8 cellular contexts compared by ENCODE assay signal in the genomic region with DNA sequence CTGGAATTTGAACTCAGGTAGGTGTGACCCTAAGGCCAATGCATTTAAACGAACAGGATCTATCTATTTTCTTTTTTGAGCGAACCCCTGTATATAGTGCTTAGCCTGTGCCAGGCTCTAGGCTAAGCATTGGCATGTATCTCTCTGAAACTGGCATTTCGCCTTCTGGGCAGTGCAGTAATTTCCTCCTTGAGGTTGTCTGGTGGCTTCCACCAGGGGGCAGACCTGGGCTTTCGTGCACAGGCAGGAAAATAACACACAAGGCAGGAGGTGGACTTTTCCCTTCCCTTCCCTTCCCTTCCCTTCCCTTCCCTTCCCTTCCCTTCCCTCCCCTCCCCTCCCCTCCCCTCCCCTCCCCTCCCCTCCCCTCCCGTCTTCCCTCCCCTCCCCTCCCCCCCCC. TPM values are rescaled to one million over a fixed set of nuclear protein-coding genes. Genes with fewer than 3 reads are reported as not detected.
A peak's percentile ranks its signal among the peaks of the same experiment; 100 is the strongest.
DNase-seq lines count a peak whose midpoint lies in the region; ATAC-seq, FAIRE-seq and TF ChIP-seq lines count a peak whose summit lies in the region.

No MANE protein-coding gene starts in this region.

- no peak overlapping the region for H3K4me2 ChIP-seq in K562 (ENCODE audit: insufficient read depth, low read length)

- POLR2A ChIA-PET in K562 (lab: Yijun Ruan, JAX) = no interaction called here

- ATAC-seq in K562 (peak; percentile 75), GM18867 (IDR thresholded peaks at IDR 0.05; ENCODE audit: unreplicated experiment) (no peak), GM21381 (IDR thresholded peaks at IDR 0.05; ENCODE audit: unreplicated experiment) (no peak)

- no peak overlapping the region for H3K27ac ChIP-seq in K562 (ENCODE audit: extremely low read depth, low read depth, low read length)

- H3K36me3 ChIP-seq in K562 (ENCODE audit: control insufficient read depth, insufficient read depth, low read length) = no peaks in the 10 kb centered on the region

- no peak for TF ChIP-seq POLR2A in K562 (conservative IDR thresholded peaks at IDR 0.05)

- CTCF ChIA-PET in K562 (lab: Yijun Ruan, JAX; ENCODE audit: low intra/inter-chr PET ratio) = interaction anchor here (0.9 to 3.8 kb wide), 3 partner anchors 36 to 236 kb away, joined by 4 to 36 read pairs (median 5); no protein-coding TSS in a partner anchor

- in situ Hi-C loops in K562 (cut with MboI) = loop anchor here (5.0 kb wide), 1 partner anchor 211 kb away; no protein-coding TSS in a partner anchor

- no peaks in the 10 kb centered on the region for H3K9me1 ChIP-seq in K562 (ENCODE audit: control insufficient read depth, insufficient read depth, low read length)

- 6% methylated on average over 4 of the region's 5 CpGs for WGBS in K562 (ENCODE audit: insufficient coverage, low coverage, missing lambda C conversion rate)

- peaks cover 0 to 15% of the 10 kb centered on the region in 2 experiments; a peak in 4 of 5 replicates for H3K4me1 ChIP-seq in K562 (replicated peaks in 1 of 2; ENCODE audit: control insufficient read depth in 2 of 2, insufficient read depth in 2 of 2, low read length in 2 of 2)

- no peaks in the 10 kb centered on the region for H3K27me3 ChIP-seq in K562 (ENCODE audit: control insufficient read depth in 2 of 2, insufficient read depth in 2 of 2, low read length in 2 of 2)

- H3K9me3 ChIP-seq in K562 (replicated peaks; ENCODE audit: control insufficient read depth, insufficient read depth, low read depth, low read length) = no peaks in the 10 kb centered on the region

- FAIRE-seq in K562 (lab: Jason Lieb, UNC) = peak; percentile 92

- DNase-seq in NCI-H128 (lab: John Stamatoyannopoulos, UW; ENCODE audit: unreplicated experiment) (peak; percentile 1), UCSD-AML1 (lab: John Stamatoyannopoulos, UW; ENCODE audit: unreplicated experiment) (peak; percentile 70), K562 (ENCODE audit: extremely low read depth in 1 of 4, low spot score in 3 of 4) (peak; percentile 70 to 88 (median 74)), iPS-NIHi11 (ENCODE audit: low spot score) (peak; percentile 75)
- DNase-seq in stimulated activated CD4-positive, alpha-beta T cell treated with anti-CD3 and anti-CD28 coated beads, Interleukin-12 subunit alpha, Interleukin-12 subunit beta, amount 100 ng/mL, for 4 hours = peak; percentile 82

- intact Hi-C loops in K562 (cut with micrococcal nuclease) = loop anchor here (1.0 to 5.0 kb wide), 4 partner anchors 101 to 701 kb away; no protein-coding TSS in a partner anchor

- H4K20me1 ChIP-seq in K562 (replicated peaks; ENCODE audit: control insufficient read depth, insufficient read depth, low read length) = no peaks in the 10 kb centered on the region

- H3K9ac ChIP-seq in K562 (ENCODE audit: insufficient read depth in 1 of 2, low read depth in 2 of 2, low read length in 2 of 2) = no peak overlapping the region

- peak; percentile 37 for TF ChIP-seq CTCF in GM12801 (IDR thresholded peaks at IDR 0.05; ENCODE audit: extremely low read depth, insufficient read length)
- peak; percentile 74 to 83 (median 81) for TF ChIP-seq CTCF in K562 (IDR thresholded peaks at IDR 0.05 in 2 of 3, conservative IDR thresholded peaks at IDR 0.05 in 1 of 3; ENCODE audit: insufficient read depth in 2 of 3, low read depth in 1 of 3, low read length in 3 of 3)

- H3K4me3 ChIP-seq in K562 = no peak overlapping the region

- no peaks in the 10 kb centered on the region; the same call in 2 of the 3 replicates for H3K79me2 ChIP-seq in K562 (ENCODE audit: control insufficient read depth, insufficient read depth, low read length)

- H2AFZ ChIP-seq in K562 (ENCODE audit: low read depth, low read length) = peak overlapping the region; percentile 58

- TF ChIP-seq EP300 in K562 (IDR thresholded peaks at IDR 0.05; ENCODE audit: low read length) = no peak

- peak; percentile 70 to 92 for TF ChIP-seq RAD21 in K562 (CRISPR knock-in tag; conservative IDR thresholded peaks at IDR 0.05 in 1 of 2, IDR thresholded peaks at IDR 0.05 in 1 of 2)

- BruUV-seq in K562 (replicated peaks; lab: Mats Ljungman, UMichigan) = no TSS peak

TF ChIP-seq in K562, 482 proteins besides CTCF, POLR2A, EP300 and RAD21 (continues in another document):
- TF ChIP-seq RERE (CRISPR knock-in tag; IDR thresholded peaks at IDR 0.05; ENCODE audit: borderline replicate concordance) = no peak
- TF ChIP-seq STAG1 (CRISPR knock-in tag; IDR thresholded peaks at IDR 0.05; ENCODE audit: borderline replicate concordance) = peak; percentile 44; the same call in 1 of the 2 replicates
- peak; percentile 56; the same call in 1 of the 2 replicates for TF ChIP-seq XRCC5 (IDR thresholded peaks at IDR 0.05; ENCODE audit: low read depth, low read length)
- no peak for TF ChIP-seq HEY1 (CRISPR knock-in tag; IDR thresholded peaks at IDR 0.05; ENCODE audit: borderline replicate concordance)
- TF ChIP-seq PCBP2 (IDR thresholded peaks at IDR 0.05; ENCODE audit: low read depth, low read length, poor library complexity, severe bottlenecking) = peak; percentile 51
- TF ChIP-seq SMARCA5 (IDR thresholded peaks at IDR 0.05) = no peak

RNA-seq across cellular contexts. Expression of gene PRKCB, which starts 34.4 kb away (rescaled TPM):
- 589 and 727 TPM in 2 replicates for total RNA-seq in K562 (2011; cell fraction: chromatin; rRNA removed; ENCODE audit: low replicate concordance)
- total RNA-seq in K562 (2011; cell fraction: nucleolus; rRNA removed) = 260 and 276 TPM in 2 replicates
- 490 and 887 TPM in 2 replicates for total RNA-seq in K562 (2011; cell fraction: nucleoplasm; rRNA removed)
- 111 and 151 TPM in 2 replicates for total RNA-seq in K562 (2014; rRNA removed)
- total RNA-seq in K562 (2014; rRNA removed; fragmentation: Illumina TruSeq; extraction: Trizol) = 184 and 197 TPM in 2 replicates
- total RNA-seq in K562 (2015; rRNA removed; fragmentation: Illumina TruSeq; extraction: Trizol) = 140 and 148 TPM in 2 replicates
- total RNA-seq in K562 (2021) = 199 and 214 TPM in 2 replicates
- polyA plus RNA-seq in K562 (2011; rRNA removed) = 157 and 276 TPM in 2 replicates
- polyA plus RNA-seq in K562 (2011; cell fraction: cytosol; rRNA removed) = 122 and 401 TPM in 2 replicates
- 204 and 318 TPM in 2 replicates for polyA plus RNA-seq in K562 (2011; cell fraction: nucleus; rRNA removed)
- polyA plus RNA-seq in K562 (2012) = 162 and 213 TPM in 2 replicates
- 161 and 185 TPM in 2 replicates for polyA plus RNA-seq in K562 (2014; fragmentation: Illumina TruSeq; extraction: Trizol)
- 10 to 100 TPM; 49.9 to 64.3 TPM for polyA plus RNA-seq in K562 (2014; fragmentation: Nextera tagmentation; extraction: Ambion mirVana)
- polyA plus RNA-seq in K562 (2014; rRNA removed) = 102 and 116 TPM in 2 replicates
- 397 and 705 TPM in 2 replicates for polyA minus RNA-seq in K562 (2011; rRNA and poly(A)+ RNA removed)
- 224 and 329 TPM in 2 replicates for polyA minus RNA-seq in K562 (2011; cell fraction: cytosol; rRNA and poly(A)+ RNA removed)
- polyA minus RNA-seq in K562 (2011; cell fraction: nucleus; rRNA and poly(A)+ RNA removed) = 155 and 218 TPM in 2 replicates

RNA-seq across cellular contexts. Expression of gene CHP2, which starts 46.6 kb away (rescaled TPM):
- 0.39 and 0.46 TPM in 2 replicates for total RNA-seq in K562 (2011; cell fraction: chromatin; rRNA removed; ENCODE audit: low replicate concordance)
- total RNA-seq in K562 (2011; cell fraction: nucleolus; rRNA removed) = 0.33 and 0.39 TPM in 2 replicates
- 0.51 and 0.84 TPM in 2 replicates for total RNA-seq in K562 (2011; cell fraction: nucleoplasm; rRNA removed)
- total RNA-seq in K562 (2014; rRNA removed) (0.50 and 1.1 TPM in 2 replicates), K562 (2014; rRNA removed; fragmentation: Illumina TruSeq; extraction: Trizol) (0.80 and 0.83 TPM in 2 replicates), K562 (2015; rRNA removed; fragmentation: Illumina TruSeq; extraction: Trizol) (0.76 and 0.87 TPM in 2 replicates), K562 (2021) (0.95 and 1.1 TPM in 2 replicates)
- polyA plus RNA-seq in K562 (2011; rRNA removed) (0.43 and 0.85 TPM in 2 replicates), K562 (2014; fragmentation: Illumina TruSeq; extraction: Trizol) (0.78 and 1.1 TPM in 2 replicates), K562 (2014; fragmentation: Nextera tagmentation; extraction: Ambion mirVana) (under 1 TPM; 0.23 to 0.45 TPM), K562 (2014; rRNA removed) (1.1 and 1.2 TPM in 2 replicates)
- 0.38 and 0.52 TPM in 2 replicates for polyA plus RNA-seq in K562 (2011; cell fraction: cytosol; rRNA removed)
- polyA plus RNA-seq in K562 (2011; cell fraction: nucleus; rRNA removed) = 0.24 and 1.1 TPM in 2 replicates
- 1.2 and 1.9 TPM in 2 replicates for polyA plus RNA-seq in K562 (2012)
- 0.21 and 0.67 TPM in 2 replicates for polyA minus RNA-seq in K562 (2011; rRNA and poly(A)+ RNA removed)
- 0.57 TPM in 1 of 2 replicates, not detected in the other for polyA minus RNA-seq in K562 (2011; cell fraction: cytosol; rRNA and poly(A)+ RNA removed)
- 0.22 and 0.40 TPM in 2 replicates for polyA minus RNA-seq in K562 (2011; cell fraction: nucleus; rRNA and poly(A)+ RNA removed)

Comparison
In these comparisons a context has a peak if more than half of its experiments do, and no peak if none do; other contexts are left out.
1. DNase-seq: peak in every context shown above with its lines; median percentile 82 in stimulated activated CD4-positive, alpha-beta T cell treated with anti-CD3 and anti-CD28 coated beads, Interleukin-12 subunit alpha, Interleukin-12 subunit beta, amount 100 ng/mL, for 4 hours; 75 in iPS-NIHi11; 74 in K562; 70 in UCSD-AML1; 1 in NCI-H128.